Comparison of ENCODE assay signal across 12 cellular contexts in the genomic region with DNA sequence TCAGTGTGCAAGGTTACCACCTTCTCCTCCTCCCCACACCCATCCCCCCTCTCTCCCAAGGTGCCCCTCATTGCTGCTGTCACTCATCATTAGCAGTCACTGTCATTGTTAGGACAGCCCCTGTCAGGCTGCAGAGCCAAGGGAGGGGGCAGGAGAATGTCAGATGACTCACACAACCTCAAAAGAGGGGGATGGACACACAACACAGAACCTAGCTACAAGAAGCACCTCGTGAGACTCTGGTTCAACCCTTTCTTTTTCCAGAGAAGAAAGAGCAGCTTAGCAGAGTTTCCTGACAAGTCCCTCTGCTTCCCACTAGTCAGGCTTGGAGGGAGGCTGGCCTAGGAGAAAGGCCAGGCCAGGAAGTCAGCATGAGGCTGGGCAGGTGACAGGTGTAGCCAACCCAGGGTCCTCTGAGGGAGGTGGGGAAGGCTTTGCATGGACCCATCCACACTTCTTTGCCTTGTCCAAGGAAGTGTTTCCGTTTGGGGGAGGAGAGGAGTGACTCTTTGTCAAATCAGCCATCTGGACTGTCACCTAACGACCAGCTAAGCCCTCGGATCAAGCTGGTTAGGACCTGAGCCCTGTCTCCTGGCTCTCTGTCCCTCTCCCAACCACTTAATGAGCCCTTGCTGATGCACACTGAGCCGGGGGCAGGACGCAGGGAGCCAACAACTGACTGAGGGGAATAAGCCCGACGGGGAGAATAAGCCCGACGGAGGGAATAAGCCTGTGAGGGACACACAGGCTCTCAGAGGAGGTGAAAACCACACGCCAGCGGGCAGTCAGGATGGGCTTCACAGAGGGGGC. TPM values are rescaled to one million over a fixed set of nuclear protein-coding genes. Genes with fewer than 3 reads are reported as not detected.
DNase-seq lines count a peak whose midpoint lies in the region; ATAC-seq, FAIRE-seq and TF ChIP-seq lines count a peak whose summit lies in the region.
"Had no signal": no experiment of that assay in that cellular context is flagged by ENCODE, and none has a peak within 500 bp of the region (broad histone marks: within the 10 kb centered on the region; RNA-seq: fewer than 3 reads in every experiment).

No MANE protein-coding gene starts in this region.

- no peak for TF ChIP-seq POLR2A in K562 (conservative IDR thresholded peaks at IDR 0.05)

- intact Hi-C loops in K562 (cut with micrococcal nuclease): no loop called here

- H3K9me3 ChIP-seq in K562 (replicated peaks; ENCODE audit: control insufficient read depth, insufficient read depth, low read depth, low read length): no peaks in the 10 kb centered on the region
- H3K9me3 ChIP-seq in smooth muscle cell (replicated peaks; ENCODE audit: low read depth): no peaks in the 10 kb centered on the region
- H3K9me3 ChIP-seq: ascending aorta had no signal

- H3K4me1 Mint-ChIP-seq in activated CD4-positive, alpha-beta T cell treated with anti-CD3 and anti-CD28 coated beads, Interleukin-2, amount 10 ng/mL, durations not matched to agents 7 days and 5 days: peaks cover 15% of the 10 kb centered on the region

- TF ChIP-seq EP300 in K562 (IDR thresholded peaks at IDR 0.05; ENCODE audit: low read length): no peak

- no peaks in the 10 kb centered on the region for H3K27me3 Mint-ChIP-seq in activated CD4-positive, alpha-beta T cell treated with anti-CD3 and anti-CD28 coated beads, Interleukin-2, amount 10 ng/mL, durations not matched to agents 7 days and 5 days

- TF ChIP-seq CTCF in K562 (IDR thresholded peaks at IDR 0.05 in 2 of 3, conservative IDR thresholded peaks at IDR 0.05 in 1 of 3; ENCODE audit: insufficient read depth in 2 of 3, low read depth in 1 of 3, low read length in 3 of 3): no peak
- no peak for TF ChIP-seq CTCF in smooth muscle cell (IDR thresholded peaks at IDR 0.05; ENCODE audit: borderline replicate concordance, insufficient read depth, poor library complexity, severe bottlenecking)

- CTCF ChIA-PET in activated CD4-positive, alpha-beta T cell treated with anti-CD3 and anti-CD28 coated beads, Interleukin-2, amount 10 ng/mL, durations not matched to agents 7 days and 5 days (lab: Charles Lee): interaction anchor here (0.6 to 1.8 kb wide), 6 partner anchors 9 to 99 kb away, joined by 3 to 5 read pairs (median 3); no protein-coding TSS in a partner anchor
- CTCF ChIA-PET in K562 (lab: Yijun Ruan, JAX; ENCODE audit: low intra/inter-chr PET ratio): no interaction called here

- WGBS in K562 (ENCODE audit: insufficient coverage, low coverage, missing lambda C conversion rate): 4% methylated on average over 5 of the region's 12 CpGs
- 32% methylated on average over 12 of the region's 12 CpGs for WGBS in smooth muscle cell (ENCODE audit: low lambda C conversion rate)

- no peaks in the 10 kb centered on the region for H4K20me1 ChIP-seq in K562 (replicated peaks; ENCODE audit: control insufficient read depth, insufficient read depth, low read length)
- H4K20me1 ChIP-seq in smooth muscle cell (ENCODE audit: low read depth): no peaks in the 10 kb centered on the region

- H3K4me3 ChIP-seq in K562: no peak overlapping the region
- no peak overlapping the region for H3K4me3 ChIP-seq in smooth muscle cell
- H3K4me3 ChIP-seq: ascending aorta had no signal

- peak; percentile 82 for FAIRE-seq in K562 (lab: Jason Lieb, UNC)
- FAIRE-seq: keratinocyte had no signal

- no peaks in the 10 kb centered on the region for H3K27me3 ChIP-seq in K562 (ENCODE audit: control insufficient read depth in 2 of 2, insufficient read depth in 2 of 2, low read length in 2 of 2)
- no peaks in the 10 kb centered on the region for H3K27me3 ChIP-seq in smooth muscle cell (ENCODE audit: low read depth)
- H3K27me3 ChIP-seq: ascending aorta had no signal

- no peaks in the 10 kb centered on the region for H3K9me1 ChIP-seq in K562 (ENCODE audit: control insufficient read depth, insufficient read depth, low read length)

- no peak overlapping the region for H3K4me3 Mint-ChIP-seq in activated CD4-positive, alpha-beta T cell treated with anti-CD3 and anti-CD28 coated beads, Interleukin-2, amount 10 ng/mL, durations not matched to agents 7 days and 5 days

- H3K27ac Mint-ChIP-seq in activated CD4-positive, alpha-beta T cell treated with anti-CD3 and anti-CD28 coated beads, Interleukin-2, amount 10 ng/mL, durations not matched to agents 7 days and 5 days: no peak overlapping the region
- H3K27ac Mint-ChIP-seq: progenitor cell of endocrine pancreas had no signal

- no TSS peak for BruUV-seq in K562 (replicated peaks; lab: Mats Ljungman, UMichigan)

- H3K27ac ChIP-seq in K562 (ENCODE audit: extremely low read depth, low read depth, low read length): peak overlapping the region; percentile 53; the same call in 2 of the 3 replicates
- H3K27ac ChIP-seq in smooth muscle cell (ENCODE audit: low read depth): no peak overlapping the region
- H3K27ac ChIP-seq: ascending aorta, VCaP had no signal

- peak; percentile 80 for ATAC-seq in K562

- POLR2A ChIA-PET in activated CD4-positive, alpha-beta T cell treated with anti-CD3 and anti-CD28 coated beads, Interleukin-2, amount 10 ng/mL, durations not matched to agents 7 days and 5 days (lab: Charles Lee): no interaction called here
- POLR2A ChIA-PET in K562 (lab: Yijun Ruan, JAX): interaction anchor here (1.1 kb wide), 1 partner anchor 10 kb away, joined by 11 read pairs; no protein-coding TSS in a partner anchor

- DNase-seq in activated CD4-positive, alpha-beta T cell treated with anti-CD3 and anti-CD28 coated beads, Interleukin-2, amount 50 U/mL, for 48 hours: peak; percentile 27 to 33
- DNase-seq in activated CD4-positive, alpha-beta T cell treated with anti-CD3 and anti-CD28 coated beads, Interleukin-2, amount 10 ng/mL, durations not matched to agents 7 days and 5 days: no peak
- peak; percentile 42 for DNase-seq in OCI-M1 (lab: John Stamatoyannopoulos, UW)
- peak; percentile 58 to 67 (median 65) for DNase-seq in K562 (ENCODE audit: extremely low read depth in 1 of 4, low spot score in 3 of 4)
- no peak for DNase-seq in smooth muscle cell (lab: John Stamatoyannopoulos, UW; ENCODE audit: unreplicated experiment)
- no peak for DNase-seq in T-helper 9 cell
- no peak for DNase-seq in HCEC 1CT
- no peak for DNase-seq in AG08395 (ENCODE audit: low spot score)

- H3K36me3 Mint-ChIP-seq in activated CD4-positive, alpha-beta T cell treated with anti-CD3 and anti-CD28 coated beads, Interleukin-2, amount 10 ng/mL, durations not matched to agents 7 days and 5 days (ENCODE audit: low read depth): peaks cover 26% of the 10 kb centered on the region

- H3K4me1 ChIP-seq in K562 (replicated peaks in 1 of 2; ENCODE audit: control insufficient read depth in 2 of 2, insufficient read depth in 2 of 2, low read length in 2 of 2) (peaks cover 20 to 24% of the 10 kb centered on the region in 2 experiments), smooth muscle cell (ENCODE audit: low read depth) (peaks cover 11% of the 10 kb centered on the region)

- H3F3A ChIP-seq in smooth muscle cell (ENCODE audit: low read depth): no peaks in the 10 kb centered on the region

- TF ChIP-seq RAD21 in K562 (CRISPR knock-in tag; conservative IDR thresholded peaks at IDR 0.05 in 1 of 2, IDR thresholded peaks at IDR 0.05 in 1 of 2): no peak

- H3K9ac ChIP-seq in K562 (ENCODE audit: insufficient read depth in 1 of 2, low read depth in 2 of 2, low read length in 2 of 2): peak overlapping the region in 1 of 2 experiments; percentile 76; a peak in 3 of 4 replicates
- no peak overlapping the region for H3K9ac ChIP-seq in smooth muscle cell (ENCODE audit: low read depth)

- in situ Hi-C loops in K562 (cut with MboI): no loop called here

- H2AFZ ChIP-seq in K562 (ENCODE audit: low read depth, low read length) (peak overlapping the region; percentile 47), smooth muscle cell (ENCODE audit: low read depth) (no peak overlapping the region)

- no peaks in the 10 kb centered on the region for H3K36me3 ChIP-seq in K562 (ENCODE audit: control insufficient read depth, insufficient read depth, low read length)
- H3K36me3 ChIP-seq in smooth muscle cell (ENCODE audit: low read depth): no peaks in the 10 kb centered on the region
- H3K36me3 ChIP-seq: ascending aorta had no signal

- H3K4me2 ChIP-seq in K562 (ENCODE audit: insufficient read depth, low read length) (peak overlapping the region; percentile 41), smooth muscle cell (peak overlapping the region; percentile 16)

- no peaks in the 10 kb centered on the region for H3K79me2 ChIP-seq in K562 (ENCODE audit: control insufficient read depth, insufficient read depth, low read length)
- H3K79me2 ChIP-seq in smooth muscle cell (ENCODE audit: low read depth): no peaks in the 10 kb centered on the region

- no peaks in the 10 kb centered on the region for H3K9me3 Mint-ChIP-seq in activated CD4-positive, alpha-beta T cell treated with anti-CD3 and anti-CD28 coated beads, Interleukin-2, amount 10 ng/mL, durations not matched to agents 7 days and 5 days

RNA-seq across cellular contexts. Expression of gene ADORA2A, which starts 18.3 kb away (rescaled TPM):
- total RNA-seq in activated CD4-positive, alpha-beta T cell treated with anti-CD3 and anti-CD28 coated beads, Interleukin-2, amount 10 ng/mL, durations not matched to agents 7 days and 5 days: 10 to 100 TPM; 25.3 to 29.0 TPM
- 4.8 and 9.2 TPM in 2 replicates for total RNA-seq in K562 (2011; cell fraction: chromatin; rRNA removed; ENCODE audit: low replicate concordance)
- 3.6 and 5.2 TPM in 2 replicates for total RNA-seq in K562 (2011; cell fraction: nucleolus; rRNA removed)
- 5.9 and 6.1 TPM in 2 replicates for total RNA-seq in K562 (2011; cell fraction: nucleoplasm; rRNA removed)
- 0.61 and 2.1 TPM in 2 replicates for total RNA-seq in K562 (2014; rRNA removed)
- total RNA-seq in K562 (2014; rRNA removed; fragmentation: Illumina TruSeq; extraction: Trizol): 0.15 and 0.29 TPM in 2 replicates
- 0.53 and 0.80 TPM in 2 replicates for total RNA-seq in K562 (2015; rRNA removed; fragmentation: Illumina TruSeq; extraction: Trizol)
- 0.66 and 0.98 TPM in 2 replicates for total RNA-seq in K562 (2021)
- 0.49 and 1.2 TPM in 2 replicates for polyA plus RNA-seq in K562 (2011; rRNA removed)
- polyA plus RNA-seq in K562 (2011; cell fraction: cytosol; rRNA removed): 2.1 and 2.8 TPM in 2 replicates
- polyA plus RNA-seq in K562 (2011; cell fraction: nucleus; rRNA removed): 3.2 and 3.4 TPM in 2 replicates
- 0.90 and 2.1 TPM in 2 replicates for polyA plus RNA-seq in K562 (2012)
- polyA plus RNA-seq in K562 (2014; fragmentation: Illumina TruSeq; extraction: Trizol): 0.58 and 0.65 TPM in 2 replicates
- polyA plus RNA-seq in K562 (2014; fragmentation: Nextera tagmentation; extraction: Ambion mirVana): not detected
- 0.54 and 1.2 TPM in 2 replicates for polyA plus RNA-seq in K562 (2014; rRNA removed)
- polyA minus RNA-seq in K562 (2011; rRNA and poly(A)+ RNA removed): 1.3 and 2.9 TPM in 2 replicates
- polyA minus RNA-seq in K562 (2011; cell fraction: cytosol; rRNA and poly(A)+ RNA removed): 2.2 TPM in 1 of 2 replicates, not detected in the other
- 1.5 and 3.7 TPM in 2 replicates for polyA minus RNA-seq in K562 (2011; cell fraction: nucleus; rRNA and poly(A)+ RNA removed)
- 1.5 and 1.8 TPM in 2 replicates for total RNA-seq in smooth muscle cell
- polyA plus RNA-seq in smooth muscle cell: 1.6 and 3.8 TPM in 2 replicates

RNA-seq across cellular contexts. Expression of gene UPB1, which starts 49.4 kb away (rescaled TPM):
- under 1 TPM; 0.40 to 0.67 TPM for total RNA-seq in activated CD4-positive, alpha-beta T cell treated with anti-CD3 and anti-CD28 coated beads, Interleukin-2, amount 10 ng/mL, durations not matched to agents 7 days and 5 days
- total RNA-seq in K562 (2011; cell fraction: chromatin; rRNA removed; ENCODE audit: low replicate concordance): 0.16 TPM in 1 of 2 replicates, not detected in the other
- not detected in 2 replicates for total RNA-seq in K562 (2011; cell fraction: nucleolus; rRNA removed)
- total RNA-seq in K562 (2011; cell fraction: nucleoplasm; rRNA removed): not detected in 2 replicates
- 0.69 TPM in 1 of 2 replicates, not detected in the other for total RNA-seq in K562 (2014; rRNA removed)
- not detected in 2 replicates for total RNA-seq in K562 (2014; rRNA removed; fragmentation: Illumina TruSeq; extraction: Trizol)
- 0.11 TPM in 1 of 2 replicates, not detected in the other for total RNA-seq in K562 (2015; rRNA removed; fragmentation: Illumina TruSeq; extraction: Trizol)
- total RNA-seq in K562 (2021): 0.07 TPM in 1 of 2 replicates, not detected in the other
- polyA plus RNA-seq in K562 (2011; rRNA removed): 0.04 TPM in 1 of 2 replicates, not detected in the other
- polyA plus RNA-seq in K562 (2011; cell fraction: cytosol; rRNA removed): not detected in 2 replicates
- 0.06 TPM in 1 of 2 replicates, not detected in the other for polyA plus RNA-seq in K562 (2011; cell fraction: nucleus; rRNA removed)
- 0.08 and 0.21 TPM in 2 replicates for polyA plus RNA-seq in K562 (2012)
- not detected in 2 replicates for polyA plus RNA-seq in K562 (2014; fragmentation: Illumina TruSeq; extraction: Trizol)
- under 1 TPM in 1 of 2 experiments, not detected in 1; 0.06 TPM for polyA plus RNA-seq in K562 (2014; fragmentation: Nextera tagmentation; extraction: Ambion mirVana)
- polyA plus RNA-seq in K562 (2014; rRNA removed): not detected in 2 replicates
- not detected in 2 replicates for polyA minus RNA-seq in K562 (2011; rRNA and poly(A)+ RNA removed)
- polyA minus RNA-seq in K562 (2011; cell fraction: cytosol; rRNA and poly(A)+ RNA removed): not detected in 2 replicates
- polyA minus RNA-seq in K562 (2011; cell fraction: nucleus; rRNA and poly(A)+ RNA removed): not detected in 2 replicates
- total RNA-seq in smooth muscle cell: not detected in 2 replicates
- polyA plus RNA-seq in smooth muscle cell: 0.21 and 0.38 TPM in 2 replicates
- total RNA-seq: ascending aorta had no signal
- polyA plus RNA-seq: keratinocyte had no signal

Comparison
In these comparisons a context has a peak if more than half of its experiments do, and no peak if none do; other contexts are left out.
1. DNase-seq: peak in activated CD4-positive, alpha-beta T cell treated with anti-CD3 and anti-CD28 coated beads, Interleukin-2, amount 50 U/mL, for 48 hours (2 of 2), OCI-M1 (single experiment) and K562 (4 of 4); none in activated CD4-positive, alpha-beta T cell treated with anti-CD3 and anti-CD28 coated beads, Interleukin-2, amount 10 ng/mL, durations not matched to agents 7 days and 5 days (single experiment), smooth muscle cell (single experiment), T-helper 9 cell (single experiment), HCEC 1CT (single experiment) and AG08395 (single experiment).